In genomic region chr15:22881739-22882440, GRCh38 we compare ENCODE assay signal across 23 cellular contexts.
"Had no signal": no experiment of that assay in that cellular context is flagged by ENCODE, and none has a peak within 500 bp of the region (broad histone marks: within the 10 kb centered on the region; RNA-seq: fewer than 3 reads in every experiment).

No MANE protein-coding gene starts in this region.

- H3K4me1 Mint-ChIP-seq: neural crest cell had no signal

- H3K9me3 Mint-ChIP-seq: nephron; neural crest cell; stimulated activated naive CD8-positive, alpha-beta T cell treated with anti-CD3 and anti-CD28 coated beads, Interleukin-15, amount 100 ng/mL, for 72 hours had no signal

- H3K4me3 Mint-ChIP-seq: naive thymus-derived CD8-positive, alpha-beta T cell; nephron; neural crest cell; stimulated activated naive CD8-positive, alpha-beta T cell treated with anti-CD3 and anti-CD28 coated beads, Interleukin-15, amount 100 ng/mL, for 72 hours had no signal

- DNase-seq: hippocampal formation; kidney glomerular epithelial cell; left cardiac atrium; left ventricle myocardium superior; lower lobe of right lung; mammary epithelial cell; mesenchymal stem cell; naive thymus-derived CD8-positive, alpha-beta T cell; occipital lobe; retina; right cardiac atrium; stimulated activated CD4-positive, alpha-beta T cell treated with anti-CD3 and anti-CD28 coated beads, Interleukin-12 subunit alpha, Interleukin-12 subunit beta, amount 100 ng/mL, for 4 hours; stimulated activated CD4-positive, alpha-beta T cell treated with anti-CD3 and anti-CD28 coated beads, Interleukin-15, amount 100 ng/mL, for 24 hours; stimulated activated CD4-positive, alpha-beta T cell treated with anti-CD3 and anti-CD28 coated beads, Interleukin-2, amount 100 ng/mL, for 24 hours; stimulated activated CD4-positive, alpha-beta T cell treated with anti-CD3 and anti-CD28 coated beads, Interleukin-4, amount 100 ng/mL, for 1 hour; stimulated activated naive CD4-positive, alpha-beta T cell treated with Interleukin-2 at 50 U/mL for 16 hours; stimulated activated naive CD8-positive, alpha-beta T cell treated with anti-CD3 and anti-CD28 coated beads, Interleukin-15, amount 100 ng/mL, for 72 hours; substantia nigra; upper lobe of left lung had no signal

- ATAC-seq: left cardiac atrium; left lobe of liver; left ventricle myocardium superior; lower lobe of right lung; naive thymus-derived CD8-positive, alpha-beta T cell; right cardiac atrium; sciatic nerve; stimulated activated naive CD8-positive, alpha-beta T cell treated with anti-CD3 and anti-CD28 coated beads, Interleukin-15, amount 100 ng/mL, for 72 hours had no signal

- H3K27ac Mint-ChIP-seq: naive thymus-derived CD8-positive, alpha-beta T cell; nephron; stimulated activated naive CD8-positive, alpha-beta T cell treated with anti-CD3 and anti-CD28 coated beads, Interleukin-15, amount 100 ng/mL, for 72 hours had no signal

- H3K27me3 Mint-ChIP-seq: stimulated activated naive CD8-positive, alpha-beta T cell treated with anti-CD3 and anti-CD28 coated beads, Interleukin-15, amount 100 ng/mL, for 72 hours had no signal
